In the genomic region with DNA sequence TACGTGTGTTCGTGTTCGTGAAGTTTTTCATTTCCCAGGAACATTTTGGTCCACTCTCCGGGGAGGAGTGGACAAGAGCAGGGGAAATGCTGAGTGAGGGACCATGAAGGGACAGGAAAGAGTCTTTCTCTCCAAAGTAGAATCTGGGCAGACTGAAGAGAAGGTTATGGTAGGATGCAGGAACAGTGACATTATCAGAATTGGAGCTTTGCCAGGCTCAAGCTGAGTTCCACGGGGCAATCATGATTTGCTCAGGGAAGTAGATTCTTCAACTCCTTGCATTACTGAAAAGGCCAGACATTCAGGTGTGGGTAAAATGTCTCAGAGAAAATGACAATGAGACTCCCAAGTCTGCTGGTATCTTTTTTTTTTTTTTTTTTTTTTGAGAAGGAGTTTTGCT, we compare ENCODE assay signal across 18 cellular contexts. TPM values are rescaled to one million over a fixed set of nuclear protein-coding genes. Genes with fewer than 3 reads are reported as not detected.
DNase-seq lines count a peak whose midpoint lies in the region; ATAC-seq, FAIRE-seq and TF ChIP-seq lines count a peak whose summit lies in the region.
"Had no signal": no experiment of that assay in that cellular context is flagged by ENCODE, and none has a peak within 500 bp of the region (broad histone marks: within the 10 kb centered on the region; RNA-seq: fewer than 3 reads in every experiment).

No MANE protein-coding gene starts in this region.

- H3K27ac ChIP-seq in MM.1S (ENCODE audit: low read length) (no peak overlapping the region), K562 (ENCODE audit: extremely low read depth, low read depth, low read length) (no peak overlapping the region), psoas muscle (peak overlapping the region; percentile 71)
- H3K27ac ChIP-seq: A549 had no signal

- in situ Hi-C loops in K562 (cut with MboI) = no loop called here

- CTCF ChIA-PET in K562 (lab: Yijun Ruan, JAX; ENCODE audit: low intra/inter-chr PET ratio) = no interaction called here

- no peak for FAIRE-seq in K562 (lab: Jason Lieb, UNC)
- FAIRE-seq: A549, D721Med had no signal

- POLR2A ChIA-PET in K562 (lab: Yijun Ruan, JAX) = interaction anchor here (1.1 kb wide), 1 partner anchor 94 kb away, joined by 3 read pairs; a partner anchor contains a TSS

- H2AFZ ChIP-seq in MM.1S (ENCODE audit: low read length) (no peak overlapping the region), K562 (ENCODE audit: low read depth, low read length) (no peak overlapping the region)

- ATAC-seq in K562 (no peak), psoas muscle (no peak)

- BruUV-seq in K562 (replicated peaks; lab: Mats Ljungman, UMichigan) = no TSS peak

- H3K9ac ChIP-seq in MM.1S (ENCODE audit: low read length) (no peak overlapping the region), K562 (ENCODE audit: insufficient read depth in 1 of 2, low read depth in 2 of 2, low read length in 2 of 2) (no peak overlapping the region)

- no peak for TF ChIP-seq EP300 in K562 (IDR thresholded peaks at IDR 0.05; ENCODE audit: low read length)

- TF ChIP-seq RAD21 in K562 (CRISPR knock-in tag; conservative IDR thresholded peaks at IDR 0.05 in 1 of 2, IDR thresholded peaks at IDR 0.05 in 1 of 2) = no peak

- no peaks in the 10 kb centered on the region for H3K9me1 ChIP-seq in K562 (ENCODE audit: control insufficient read depth, insufficient read depth, low read length)

- DNase-seq in NCI-H748 (lab: John Stamatoyannopoulos, UW; ENCODE audit: unreplicated experiment) (peak; percentile 22), NCI-H748 treated with DMSO at 0.1 percent for 48 hours (lab: John Stamatoyannopoulos, UW) (no peak), MM.1S (no peak), K562 (ENCODE audit: extremely low read depth in 1 of 4, low spot score in 3 of 4) (no peak), psoas muscle (no peak), posterior cingulate gyrus (no peak), NCI-H1048 (lab: John Stamatoyannopoulos, UW) (no peak), NCI-H2196 (lab: John Stamatoyannopoulos, UW; ENCODE audit: unreplicated experiment) (no peak)
- DNase-seq: AML-193; CD4-positive, alpha-beta T cell; H7; NCI-H1436; NCI-H510A had no signal

- WGBS in K562 (ENCODE audit: insufficient coverage, low coverage, missing lambda C conversion rate) = 2% methylated on average over 5 of the region's 5 CpGs
- 38 to 42% (median 39%) methylated on average over 5 of the region's 5 CpGs for WGBS in psoas muscle, 3 donors

- H3K4me1 ChIP-seq in MM.1S (ENCODE audit: low read length) (no peaks in the 10 kb centered on the region), K562 (replicated peaks in 1 of 2; ENCODE audit: control insufficient read depth in 2 of 2, insufficient read depth in 2 of 2, low read length in 2 of 2) (peaks cover 0 to 9% of the 10 kb centered on the region in 2 experiments; a peak in 3 of 5 replicates), psoas muscle (no peaks in the 10 kb centered on the region)
- H3K4me1 ChIP-seq: A549 had no signal

- H3F3A ChIP-seq in MM.1S (ENCODE audit: insufficient read depth, low read length) = no peaks in the 10 kb centered on the region

- H3K27me3 ChIP-seq in MM.1S (replicated peaks; ENCODE audit: insufficient read depth, low read length) = peaks cover 8% of the 10 kb centered on the region; the same call in 1 of the 2 replicates
- H3K27me3 ChIP-seq in K562 (ENCODE audit: control insufficient read depth in 2 of 2, insufficient read depth in 2 of 2, low read length in 2 of 2) = peaks cover 37 to 79% of the 10 kb centered on the region in 2 experiments
- no peaks in the 10 kb centered on the region for H3K27me3 ChIP-seq in psoas muscle (ENCODE audit: insufficient read depth in 3 of 3, low read length in 2 of 3)

- intact Hi-C loops in K562 (cut with micrococcal nuclease) = no loop called here
- intact Hi-C loops in psoas muscle (cut with DNase I) = no loop called here
- intact Hi-C loops in posterior cingulate gyrus (cut with DNase I) = no loop called here

- no peak for TF ChIP-seq POLR2A in K562 (conservative IDR thresholded peaks at IDR 0.05)

- H3K9me3 ChIP-seq in MM.1S (replicated peaks; ENCODE audit: insufficient read depth, low read length) (no peaks in the 10 kb centered on the region), K562 (replicated peaks; ENCODE audit: control insufficient read depth, insufficient read depth, low read depth, low read length) (no peaks in the 10 kb centered on the region), psoas muscle (no peaks in the 10 kb centered on the region)
- H3K9me3 ChIP-seq: A549 had no signal

- H3K4me3 ChIP-seq in MM.1S (ENCODE audit: low read length) (no peak overlapping the region), K562 (no peak overlapping the region), psoas muscle (no peak overlapping the region)
- H3K4me3 ChIP-seq: A549 had no signal

- H3K4me2 ChIP-seq in MM.1S (ENCODE audit: low read depth, low read length) (no peak overlapping the region), K562 (ENCODE audit: insufficient read depth, low read length) (no peak overlapping the region)
- H3K4me2 ChIP-seq: A549 had no signal

- TF ChIP-seq CTCF in MM.1S (IDR thresholded peaks at IDR 0.05; ENCODE audit: low read length) (0 out of 2 replicates have a peak, but pooled peaks have one; percentile 1), K562 (IDR thresholded peaks at IDR 0.05 in 2 of 3, conservative IDR thresholded peaks at IDR 0.05 in 1 of 3; ENCODE audit: insufficient read depth in 2 of 3, low read depth in 1 of 3, low read length in 3 of 3) (no peak), psoas muscle (IDR thresholded peaks at IDR 0.05) (no peak)

- no peaks in the 10 kb centered on the region for H3K36me3 ChIP-seq in MM.1S (replicated peaks; ENCODE audit: insufficient read depth, low read length)
- no peaks in the 10 kb centered on the region for H3K36me3 ChIP-seq in K562 (ENCODE audit: control insufficient read depth, insufficient read depth, low read length)
- H3K36me3 ChIP-seq in psoas muscle (ENCODE audit: insufficient read depth in 1 of 2, low read depth in 1 of 2) = no peaks in the 10 kb centered on the region

- H3K79me2 ChIP-seq in MM.1S (ENCODE audit: low read length) (no peaks in the 10 kb centered on the region), K562 (ENCODE audit: control insufficient read depth, insufficient read depth, low read length) (no peaks in the 10 kb centered on the region)

- H4K20me1 ChIP-seq in MM.1S (ENCODE audit: insufficient read depth, low read length) (no peaks in the 10 kb centered on the region), K562 (replicated peaks; ENCODE audit: control insufficient read depth, insufficient read depth, low read length) (no peaks in the 10 kb centered on the region)

- no peaks in the 10 kb centered on the region for H3K9me2 ChIP-seq in MM.1S (replicated peaks; ENCODE audit: insufficient read depth, low read length)

RNA-seq across cellular contexts. Expression of a gene that starts 16.6 kb away (rescaled TPM):
- total RNA-seq in K562 (2011; cell fraction: chromatin; rRNA removed; ENCODE audit: low replicate concordance) = not detected in 2 replicates
- total RNA-seq in K562 (2011; cell fraction: nucleolus; rRNA removed) = not detected in 2 replicates
- not detected in 2 replicates for total RNA-seq in K562 (2011; cell fraction: nucleoplasm; rRNA removed)
- total RNA-seq in K562 (2014; rRNA removed) (not detected in 2 replicates), K562 (2014; rRNA removed; fragmentation: Illumina TruSeq; extraction: Trizol) (not detected in 2 replicates), K562 (2015; rRNA removed; fragmentation: Illumina TruSeq; extraction: Trizol) (not detected in 2 replicates), K562 (2021) (not detected in 2 replicates), psoas muscle (1 to 10 TPM in 1 of 4 donors, under 1 TPM in 3; 0.07 to 2.0 (median 0.38) TPM)
- polyA plus RNA-seq in K562 (2011; rRNA removed) (not detected in 2 replicates), K562 (2014; fragmentation: Illumina TruSeq; extraction: Trizol) (not detected in 2 replicates), K562 (2014; fragmentation: Nextera tagmentation; extraction: Ambion mirVana) (under 1 TPM in 1 of 2 experiments, not detected in 1; 0.07 TPM), K562 (2014; rRNA removed) (not detected in 2 replicates), psoas muscle (1 to 10 TPM in 1 of 3 donors, under 1 TPM in 2; 0.03 to 1.3 (median 0.13) TPM)
- not detected in 2 replicates for polyA plus RNA-seq in K562 (2011; cell fraction: cytosol; rRNA removed)
- polyA plus RNA-seq in K562 (2011; cell fraction: nucleus; rRNA removed) = not detected in 2 replicates
- 0.07 TPM in 1 of 2 replicates, not detected in the other for polyA plus RNA-seq in K562 (2012)
- not detected in 2 replicates for polyA minus RNA-seq in K562 (2011; rRNA and poly(A)+ RNA removed)
- not detected in 2 replicates for polyA minus RNA-seq in K562 (2011; cell fraction: cytosol; rRNA and poly(A)+ RNA removed)
- polyA minus RNA-seq in K562 (2011; cell fraction: nucleus; rRNA and poly(A)+ RNA removed) = not detected in 2 replicates
- total RNA-seq: Daoy, LHCN-M2, SK-MEL-5 had no signal
- polyA plus RNA-seq: A549 had no signal

RNA-seq across cellular contexts. Expression of a gene that starts 22.4 kb away (rescaled TPM):
- not detected in 2 replicates for total RNA-seq in K562 (2011; cell fraction: chromatin; rRNA removed; ENCODE audit: low replicate concordance)
- not detected in 2 replicates for total RNA-seq in K562 (2011; cell fraction: nucleolus; rRNA removed)
- not detected in 2 replicates for total RNA-seq in K562 (2011; cell fraction: nucleoplasm; rRNA removed)
- not detected in 2 replicates for total RNA-seq in K562 (2014; rRNA removed)
- not detected in 2 replicates for total RNA-seq in K562 (2014; rRNA removed; fragmentation: Illumina TruSeq; extraction: Trizol)
- not detected in 2 replicates for total RNA-seq in K562 (2015; rRNA removed; fragmentation: Illumina TruSeq; extraction: Trizol)
- not detected in 2 replicates for total RNA-seq in K562 (2021)
- polyA plus RNA-seq in K562 (2011; rRNA removed) = not detected in 2 replicates
- polyA plus RNA-seq in K562 (2011; cell fraction: cytosol; rRNA removed) = not detected in 2 replicates
- not detected in 2 replicates for polyA plus RNA-seq in K562 (2011; cell fraction: nucleus; rRNA removed)
- polyA plus RNA-seq in K562 (2012) = 0.08 and 0.39 TPM in 2 replicates
- not detected in 2 replicates for polyA plus RNA-seq in K562 (2014; fragmentation: Illumina TruSeq; extraction: Trizol)
- not detected for polyA plus RNA-seq in K562 (2014; fragmentation: Nextera tagmentation; extraction: Ambion mirVana)
- not detected in 2 replicates for polyA plus RNA-seq in K562 (2014; rRNA removed)
- polyA minus RNA-seq in K562 (2011; rRNA and poly(A)+ RNA removed) = not detected in 2 replicates
- polyA minus RNA-seq in K562 (2011; cell fraction: cytosol; rRNA and poly(A)+ RNA removed) = not detected in 2 replicates
- not detected in 2 replicates for polyA minus RNA-seq in K562 (2011; cell fraction: nucleus; rRNA and poly(A)+ RNA removed)
- total RNA-seq in psoas muscle = 100 to 1,000 TPM; 399 to 903 (median 583) TPM
- 100 to 1,000 TPM; 171 to 412 (median 329) TPM for polyA plus RNA-seq in psoas muscle
- total RNA-seq: CD4-positive, alpha-beta T cell; Daoy; LHCN-M2; SK-MEL-5 had no signal

RNA-seq across cellular contexts. Expression of a gene that starts 37.2 kb away (rescaled TPM):
- total RNA-seq in K562 (2011; cell fraction: chromatin; rRNA removed; ENCODE audit: low replicate concordance) = 10.6 and 15.9 TPM in 2 replicates
- 10.9 and 11.2 TPM in 2 replicates for total RNA-seq in K562 (2011; cell fraction: nucleolus; rRNA removed)
- total RNA-seq in K562 (2011; cell fraction: nucleoplasm; rRNA removed) = 16.1 and 27.3 TPM in 2 replicates
- 23.4 and 32.7 TPM in 2 replicates for total RNA-seq in K562 (2014; rRNA removed)
- 43.0 and 43.5 TPM in 2 replicates for total RNA-seq in K562 (2014; rRNA removed; fragmentation: Illumina TruSeq; extraction: Trizol)
- 34.4 and 34.8 TPM in 2 replicates for total RNA-seq in K562 (2015; rRNA removed; fragmentation: Illumina TruSeq; extraction: Trizol)
- total RNA-seq in K562 (2021) = 32.3 and 35.4 TPM in 2 replicates
- 78.7 and 139 TPM in 2 replicates for polyA plus RNA-seq in K562 (2011; rRNA removed)
- 70.2 and 90.8 TPM in 2 replicates for polyA plus RNA-seq in K562 (2011; cell fraction: cytosol; rRNA removed)
- polyA plus RNA-seq in K562 (2011; cell fraction: nucleus; rRNA removed) = 36.1 and 50.9 TPM in 2 replicates
- polyA plus RNA-seq in K562 (2012) = 40.4 and 51.5 TPM in 2 replicates
- polyA plus RNA-seq in K562 (2014; fragmentation: Illumina TruSeq; extraction: Trizol) = 155 and 175 TPM in 2 replicates
- polyA plus RNA-seq in K562 (2014; fragmentation: Nextera tagmentation; extraction: Ambion mirVana) = 10 to 100 TPM in 1 of 2 experiments, 1 to 10 TPM in 1; 8.2 to 11.9 TPM
- polyA plus RNA-seq in K562 (2014; rRNA removed) = 54.3 and 58.5 TPM in 2 replicates
- polyA minus RNA-seq in K562 (2011; rRNA and poly(A)+ RNA removed) = 35.0 and 68.8 TPM in 2 replicates
- polyA minus RNA-seq in K562 (2011; cell fraction: cytosol; rRNA and poly(A)+ RNA removed) = 23.9 and 34.5 TPM in 2 replicates
- 5.3 and 7.7 TPM in 2 replicates for polyA minus RNA-seq in K562 (2011; cell fraction: nucleus; rRNA and poly(A)+ RNA removed)
- total RNA-seq in psoas muscle = 100 to 1,000 TPM in 2 of 4 donors, 10 to 100 TPM in 2; 51.2 to 232 (median 95.8) TPM
- 100 to 1,000 TPM in 1 of 3 donors, 10 to 100 TPM in 2; 83.4 to 111 (median 95.9) TPM for polyA plus RNA-seq in psoas muscle

RNA-seq across cellular contexts. Expression of a gene that starts 52.5 kb away (rescaled TPM):
- 0.21 and 1.2 TPM in 2 replicates for total RNA-seq in K562 (2011; cell fraction: chromatin; rRNA removed; ENCODE audit: low replicate concordance)
- 0.50 TPM in 1 of 2 replicates, not detected in the other for total RNA-seq in K562 (2011; cell fraction: nucleolus; rRNA removed)
- 0.44 and 0.76 TPM in 2 replicates for total RNA-seq in K562 (2011; cell fraction: nucleoplasm; rRNA removed)
- total RNA-seq in K562 (2014; rRNA removed) = not detected in 2 replicates
- total RNA-seq in K562 (2014; rRNA removed; fragmentation: Illumina TruSeq; extraction: Trizol) = not detected in 2 replicates
- total RNA-seq in K562 (2015; rRNA removed; fragmentation: Illumina TruSeq; extraction: Trizol) = not detected in 2 replicates
- 0.04 and 0.09 TPM in 2 replicates for total RNA-seq in K562 (2021)
- 0.11 and 0.14 TPM in 2 replicates for polyA plus RNA-seq in K562 (2011; rRNA removed)
- 0.06 and 0.44 TPM in 2 replicates for polyA plus RNA-seq in K562 (2011; cell fraction: cytosol; rRNA removed)
- polyA plus RNA-seq in K562 (2011; cell fraction: nucleus; rRNA removed) = 0.43 and 0.55 TPM in 2 replicates
- 0.18 and 0.23 TPM in 2 replicates for polyA plus RNA-seq in K562 (2012)
- 0.04 TPM in 1 of 2 replicates, not detected in the other for polyA plus RNA-seq in K562 (2014; fragmentation: Illumina TruSeq; extraction: Trizol)
- not detected for polyA plus RNA-seq in K562 (2014; fragmentation: Nextera tagmentation; extraction: Ambion mirVana)
- polyA plus RNA-seq in K562 (2014; rRNA removed) = not detected in 2 replicates
- polyA minus RNA-seq in K562 (2011; rRNA and poly(A)+ RNA removed) = 0.06 and 0.07 TPM in 2 replicates
- polyA minus RNA-seq in K562 (2011; cell fraction: cytosol; rRNA and poly(A)+ RNA removed) = not detected in 2 replicates
- polyA minus RNA-seq in K562 (2011; cell fraction: nucleus; rRNA and poly(A)+ RNA removed) = 0.13 and 0.22 TPM in 2 replicates
- 1,000 to 10,000 TPM in 1 of 4 donors, 100 to 1,000 TPM in 3; 523 to 1,040 (median 587) TPM for total RNA-seq in psoas muscle
- 100 to 1,000 TPM in 2 of 3 donors, 10 to 100 TPM in 1; 52.5 to 194 (median 162) TPM for polyA plus RNA-seq in psoas muscle
- total RNA-seq: CD4-positive, alpha-beta T cell; Daoy; SK-MEL-5 had no signal

Comparison
In these comparisons a context has a peak if more than half of its experiments do, and no peak if none do; other contexts are left out.
1. RNA of a gene that starts 22.4 kb away (total RNA-seq): 399 to 903 TPM in psoas muscle; not detected in K562; every median in the first group is over 100 times any median in the second.